Comparison of ENCODE assay signal across 31 cellular contexts in the genomic region with DNA sequence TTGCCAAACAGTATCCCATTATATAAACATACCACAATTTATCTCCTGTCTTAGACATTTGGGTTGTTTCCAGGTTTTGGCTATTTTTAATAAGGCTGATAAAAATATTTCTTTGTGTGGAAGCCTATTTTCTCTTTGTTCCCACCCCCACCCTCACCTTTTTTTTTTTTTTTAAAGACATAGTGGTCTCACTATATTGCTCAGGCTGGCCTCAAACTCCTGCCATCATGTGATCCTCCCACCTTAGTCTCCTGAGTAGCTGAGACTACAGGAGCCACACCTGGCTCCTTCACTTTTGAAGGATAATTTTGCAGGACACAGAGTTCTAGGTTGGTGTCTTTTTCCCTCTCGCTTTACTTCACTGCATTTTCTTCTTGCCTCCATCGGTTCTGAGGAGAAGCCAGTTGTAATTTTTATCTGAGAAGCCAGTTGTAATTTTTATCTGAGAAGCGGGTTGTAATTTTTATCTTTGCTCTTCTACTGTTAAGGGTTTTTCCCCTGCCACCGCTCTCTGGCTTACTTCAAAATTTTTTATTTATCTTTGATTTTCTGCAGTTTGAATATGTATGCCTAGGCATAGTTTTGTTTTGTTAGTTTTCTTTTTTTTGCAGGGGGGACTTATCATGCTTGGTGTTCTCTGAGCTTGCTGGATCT.
"Had no signal": no experiment of that assay in that cellular context is flagged by ENCODE, and none has a peak within 500 bp of the region (broad histone marks: within the 10 kb centered on the region; RNA-seq: fewer than 3 reads in every experiment).

No MANE protein-coding gene starts in this region.

- H3K4me1 Mint-ChIP-seq: activated CD8-positive, alpha-beta memory T cell treated with anti-CD3 and anti-CD28 coated beads, Interleukin-2, amount 10 ng/mL, durations not matched to agents 7 days and 5 days; central memory CD8-positive, alpha-beta T cell; immature natural killer cell had no signal

- H3K27me3 Mint-ChIP-seq: activated CD8-positive, alpha-beta memory T cell treated with anti-CD3 and anti-CD28 coated beads, Interleukin-2, amount 10 ng/mL, durations not matched to agents 7 days and 5 days; activated CD8-positive, alpha-beta T cell treated with anti-CD3 and anti-CD28 coated beads for 36 hours; activated naive CD8-positive, alpha-beta T cell; stimulated activated memory B cell treated with anti-CD40 and anti-IgM and Interleukin-4, amounts not matched to agents 10 μg/mL and 1 μg/mL and 100 μg/mL, for 72 hours; stimulated activated naive CD8-positive, alpha-beta T cell treated with anti-CD3 and anti-CD28 coated beads, Interleukin-15, amount 100 ng/mL, for 72 hours; T-cell had no signal

- H3K27ac Mint-ChIP-seq: activated CD8-positive, alpha-beta memory T cell treated with anti-CD3 and anti-CD28 coated beads, Interleukin-2, amount 10 ng/mL, durations not matched to agents 7 days and 5 days; activated CD8-positive, alpha-beta T cell treated with anti-CD3 and anti-CD28 coated beads for 36 hours; activated naive CD8-positive, alpha-beta T cell; immature natural killer cell; stimulated activated memory B cell treated with anti-CD40 and anti-IgM and Interleukin-4, amounts not matched to agents 10 μg/mL and 1 μg/mL and 100 μg/mL, for 72 hours; T-cell; T-helper 2 cell treated with Interferon-gamma antibody and Interleukin-4, amounts not matched to agents 5 μg/mL and 100 μg/mL, for 36 hours; WTC11 had no signal

- H3K4me3 Mint-ChIP-seq: activated CD8-positive, alpha-beta memory T cell treated with anti-CD3 and anti-CD28 coated beads, Interleukin-2, amount 10 ng/mL, durations not matched to agents 7 days and 5 days; activated CD8-positive, alpha-beta T cell treated with anti-CD3 and anti-CD28 coated beads for 36 hours; activated naive CD8-positive, alpha-beta T cell; central memory CD8-positive, alpha-beta T cell; immature natural killer cell; stimulated activated memory B cell treated with anti-CD40 and anti-IgM and Interleukin-4, amounts not matched to agents 10 μg/mL and 1 μg/mL and 100 μg/mL, for 72 hours; stimulated activated naive CD8-positive, alpha-beta T cell treated with anti-CD3 and anti-CD28 coated beads, Interleukin-15, amount 100 ng/mL, for 72 hours; T-cell; T-helper 2 cell treated with Interferon-gamma antibody and Interleukin-4, amounts not matched to agents 5 μg/mL and 100 μg/mL, for 36 hours; WTC11 had no signal

- H3K36me3 Mint-ChIP-seq: activated CD8-positive, alpha-beta memory T cell treated with anti-CD3 and anti-CD28 coated beads, Interleukin-2, amount 10 ng/mL, durations not matched to agents 7 days and 5 days; immature natural killer cell; stimulated activated memory B cell treated with anti-CD40 and anti-IgM and Interleukin-4, amounts not matched to agents 10 μg/mL and 1 μg/mL and 100 μg/mL, for 72 hours; T-cell; WTC11 had no signal

- DNase-seq: activated CD4-positive, alpha-beta T cell treated with anti-CD3 and anti-CD28 coated beads for 1 hour; activated CD4-positive, alpha-beta T cell treated with anti-CD3 and anti-CD28 coated beads, Interleukin-2, amount 50 U/mL, for 1 hour; activated CD8-positive, alpha-beta memory T cell treated with anti-CD3 and anti-CD28 coated beads, Interleukin-2, amount 10 ng/mL, durations not matched to agents 7 days and 5 days; activated CD8-positive, alpha-beta T cell treated with anti-CD3 and anti-CD28 coated beads for 36 hours; activated effector memory CD4-positive, alpha-beta T cell treated with Interleukin-2 at 50 U/mL for 16 hours; activated naive CD4-positive, alpha-beta T cell treated with Interleukin-2 at 50 U/mL for 16 hours; anterior cingulate cortex; dermis blood vessel endothelial cell; effector CD8-positive, alpha-beta T cell; head of caudate nucleus; hippocampal formation; immature natural killer cell; kidney; left colon; mammary epithelial cell; nucleus accumbens; psoas muscle; sigmoid colon; small intestine; stimulated activated CD4-positive, alpha-beta T cell treated with anti-CD3 and anti-CD28 coated beads, Interleukin-4, amount 100 ng/mL, for 4 hours; stimulated activated CD8-positive, alpha-beta memory T cell treated with anti-CD3 and anti-CD28 coated beads, Interleukin-4, amount 100 ng/mL, for 48 hours; stimulated activated naive CD8-positive, alpha-beta T cell treated with anti-CD3 and anti-CD28 coated beads, Interleukin-15, amount 100 ng/mL, for 72 hours; substantia nigra; T-cell; tibial artery; upper lobe of right lung had no signal

- ATAC-seq: activated CD8-positive, alpha-beta memory T cell treated with anti-CD3 and anti-CD28 coated beads, Interleukin-2, amount 10 ng/mL, durations not matched to agents 7 days and 5 days; activated CD8-positive, alpha-beta T cell treated with anti-CD3 and anti-CD28 coated beads for 36 hours; left colon; psoas muscle; stimulated activated memory B cell treated with anti-CD40 and anti-IgM and Interleukin-4, amounts not matched to agents 10 μg/mL and 1 μg/mL and 100 μg/mL, for 72 hours; stimulated activated naive CD8-positive, alpha-beta T cell treated with anti-CD3 and anti-CD28 coated beads, Interleukin-15, amount 100 ng/mL, for 72 hours; T-cell; upper lobe of right lung; WTC11 had no signal

- H3K9me3 Mint-ChIP-seq: central memory CD8-positive, alpha-beta T cell; stimulated activated naive CD8-positive, alpha-beta T cell treated with anti-CD3 and anti-CD28 coated beads, Interleukin-15, amount 100 ng/mL, for 72 hours; T-helper 2 cell treated with Interferon-gamma antibody and Interleukin-4, amounts not matched to agents 5 μg/mL and 100 μg/mL, for 36 hours had no signal
